27 cellular contexts compared by ENCODE assay signal in genomic region chr2:43472527-43473194, GRCh38.
A peak's percentile ranks its signal among the peaks of the same experiment; 100 is the strongest.
DNase-seq lines count a peak whose midpoint lies in the region; ATAC-seq, FAIRE-seq and TF ChIP-seq lines count a peak whose summit lies in the region.
"Had no signal": no experiment of that assay in that cellular context is flagged by ENCODE, and none has a peak within 500 bp of the region (broad histone marks: within the 10 kb centered on the region; RNA-seq: fewer than 3 reads in every experiment).

No MANE protein-coding gene starts in this region.

- WGBS in transverse colon (ENCODE audit: low coverage in 1 of 2), 2 donors = 60 to 68% methylated on average over 2 to 3 of the region's 3 CpGs

- no peaks in the 10 kb centered on the region for H3K27me3 Mint-ChIP-seq in osteocyte (ENCODE audit: unreplicated experiment)
- H3K27me3 Mint-ChIP-seq: activated B cell treated with CpG ODN at 0.5 μM for 24 hours had no signal

- H3K4me3 Mint-ChIP-seq in osteocyte (ENCODE audit: unreplicated experiment) = no peak overlapping the region
- H3K4me3 Mint-ChIP-seq: activated B cell treated with CpG ODN at 0.5 μM for 24 hours; CD14-positive monocyte; nephron progenitor cell; stimulated activated effector memory CD8-positive, alpha-beta T cell treated with anti-CD3 and anti-CD28 coated beads, Interleukin-12 subunit alpha, Interleukin-12 subunit beta, amount 100 ng/mL, for 72 hours had no signal

- in situ Hi-C loops in transverse colon (cut with MboI; ENCODE audit: low pct_ligation_motif_present in 1 of 4, low pct_unique_long_range_greater_than_20kb in 1 of 4, low sequenced_read_pairs in 3 of 4) = no loop called here

- H3K27ac Mint-ChIP-seq in osteocyte (ENCODE audit: unreplicated experiment) = peak overlapping the region; percentile 14
- H3K27ac Mint-ChIP-seq: activated B cell treated with CpG ODN at 0.5 μM for 24 hours; CD14-positive monocyte; stimulated activated effector memory CD8-positive, alpha-beta T cell treated with anti-CD3 and anti-CD28 coated beads, Interleukin-12 subunit alpha, Interleukin-12 subunit beta, amount 100 ng/mL, for 72 hours had no signal

- ATAC-seq in GM19035 (IDR thresholded peaks at IDR 0.05; ENCODE audit: unreplicated experiment) = no peak
- ATAC-seq: lower lobe of right lung; sciatic nerve; stimulated activated effector memory CD8-positive, alpha-beta T cell treated with anti-CD3 and anti-CD28 coated beads, Interleukin-12 subunit alpha, Interleukin-12 subunit beta, amount 100 ng/mL, for 72 hours had no signal

- no peaks in the 10 kb centered on the region for H3K36me3 ChIP-seq in transverse colon
- H3K36me3 ChIP-seq: adrenal gland, brain microvascular endothelial cell, lower lobe of right lung, SJCRH30, upper lobe of left lung had no signal

- H3K27ac ChIP-seq in transverse colon = no peak overlapping the region
- H3K27ac ChIP-seq: brain microvascular endothelial cell, epithelial cell of prostate, lower lobe of right lung, SJCRH30, upper lobe of left lung had no signal

- H3K4me1 ChIP-seq in transverse colon = peaks cover 0 to 29% (median 8%) of the 10 kb centered on the region in 4 donors
- H3K4me1 ChIP-seq: SJCRH30 had no signal

- H3K36me3 Mint-ChIP-seq in osteocyte (ENCODE audit: unreplicated experiment) = peaks cover 21% of the 10 kb centered on the region

- TF ChIP-seq POLR2A in transverse colon (IDR thresholded peaks at IDR 0.05) = no peak

- no peaks in the 10 kb centered on the region for H3K9me3 ChIP-seq in transverse colon
- H3K9me3 ChIP-seq: adrenal gland, lower lobe of right lung, SJCRH30, upper lobe of left lung had no signal

- DNase-seq in NCI-H1417 treated with DMSO at 0.1 percent for 48 hours (lab: John Stamatoyannopoulos, UW) (peak; percentile 22), amniotic epithelial cell (ENCODE audit: low read depth) (peak; percentile 58), osteocyte (ENCODE audit: extremely low spot score, unreplicated experiment) (no peak), NCI-H1436 treated with DMSO at 0.1 percent for 48 hours (lab: John Stamatoyannopoulos, UW) (no peak), transverse colon (no peak)
- DNase-seq: activated B cell treated with CpG ODN at 0.5 μM for 24 hours; activated CD4-positive, alpha-beta T cell treated with anti-CD3 and anti-CD28 coated beads, Interleukin-2, amount 50 U/mL, for 4 hours; activated naive CD4-positive, alpha-beta T cell treated with Interleukin-2 at 50 U/mL for 16 hours; adrenal gland; brain microvascular endothelial cell; Calu3; Karpas-422; lower lobe of right lung; NCI-H1930; NCI-H524; nephron progenitor cell; stimulated activated CD4-positive, alpha-beta T cell treated with anti-CD3 and anti-CD28 coated beads, Interleukin-4, amount 100 ng/mL, for 24 hours; upper lobe of left lung had no signal

- intact Hi-C loops in transverse colon (cut with DNase I; ENCODE audit: low total_unique reads) = loop anchor here (10.0 kb wide), 1 partner anchor 78 kb away; no protein-coding TSS in a partner anchor

- peak; percentile 77 for FAIRE-seq in G401.6 (lab: Jason Lieb, UNC)
- FAIRE-seq: GM12891, keratinocyte had no signal

- peaks cover 57% of the 10 kb centered on the region for H3K4me1 Mint-ChIP-seq in osteocyte (ENCODE audit: unreplicated experiment)
- H3K4me1 Mint-ChIP-seq: activated B cell treated with CpG ODN at 0.5 μM for 24 hours had no signal

- TF ChIP-seq EP300 in transverse colon (IDR thresholded peaks at IDR 0.05; ENCODE audit: low read depth) = no peak

- H3K9me3 Mint-ChIP-seq in osteocyte (ENCODE audit: unreplicated experiment) = peaks cover 8% of the 10 kb centered on the region
- H3K9me3 Mint-ChIP-seq: activated B cell treated with CpG ODN at 0.5 μM for 24 hours; CD14-positive monocyte; nephron progenitor cell; stimulated activated effector memory CD8-positive, alpha-beta T cell treated with anti-CD3 and anti-CD28 coated beads, Interleukin-12 subunit alpha, Interleukin-12 subunit beta, amount 100 ng/mL, for 72 hours had no signal

- H3K27me3 ChIP-seq in transverse colon = no peaks in the 10 kb centered on the region
- H3K27me3 ChIP-seq: adrenal gland, brain microvascular endothelial cell, SJCRH30, upper lobe of left lung had no signal

- no peak overlapping the region for H3K4me3 ChIP-seq in transverse colon
- H3K4me3 ChIP-seq: adrenal gland, lower lobe of right lung, SJCRH30, upper lobe of left lung had no signal

- TF ChIP-seq CTCF in osteocyte (IDR thresholded peaks at IDR 0.05) (no peak), transverse colon (IDR thresholded peaks at IDR 0.05) (no peak)

Comparison
In these comparisons a context has a peak if more than half of its experiments do, and no peak if none do; other contexts are left out.
1. DNase-seq: peak in NCI-H1417 treated with DMSO at 0.1 percent for 48 hours (single experiment) and amniotic epithelial cell (single experiment); none in osteocyte (single experiment), NCI-H1436 treated with DMSO at 0.1 percent for 48 hours (single experiment) and transverse colon (single experiment).